1 cellular context compared by ENCODE assay signal in genomic region chr1:225710804-225711203, GRCh38.
TF ChIP-seq lines count a peak whose summit lies in the region.

No MANE protein-coding gene starts in this region.

TF ChIP-seq in Ishikawa, 13 proteins besides CTCF, POLR2A, EP300 and RAD21 (continued from another document):
- no peak for TF ChIP-seq USF1 (IDR thresholded peaks at IDR 0.05)
- no peak for TF ChIP-seq MAX (IDR thresholded peaks at IDR 0.05)
- peak; percentile 58; the same call in 1 of the 2 replicates for TF ChIP-seq NFIC (IDR thresholded peaks at IDR 0.05)
